Comparison of ENCODE assay signal across 1 cellular context in genomic region chr1:121156958-121157603, GRCh38. TPM values are rescaled to one million over a fixed set of nuclear protein-coding genes. Genes with fewer than 3 reads are reported as not detected.
"Had no signal": no experiment of that assay in that cellular context is flagged by ENCODE, and none has a peak within 500 bp of the region (broad histone marks: within the 10 kb centered on the region; RNA-seq: fewer than 3 reads in every experiment).

No MANE protein-coding gene starts in this region.

RNA-seq across cellular contexts. Expression of gene FAM72B, which starts 27.1 kb away (rescaled TPM):
- total RNA-seq: left ventricle myocardium inferior had no signal
